Comparison of ENCODE assay signal across 34 cellular contexts in the genomic region with DNA sequence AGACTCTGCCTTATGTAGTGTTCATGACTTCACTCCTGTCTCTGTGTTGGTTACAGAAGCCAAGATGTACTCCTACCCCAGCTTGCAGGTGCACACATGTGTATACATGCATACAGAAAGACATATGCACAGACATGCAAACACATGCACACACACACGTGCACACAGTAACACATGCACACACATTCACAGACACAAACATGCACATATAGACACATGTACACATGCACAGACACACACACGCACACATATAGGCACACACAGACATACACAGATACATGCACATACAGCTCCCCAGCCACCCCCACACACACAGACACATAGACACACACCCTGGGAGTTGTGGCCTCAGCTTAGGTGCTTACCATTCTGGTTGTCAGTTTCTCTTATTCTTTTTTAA.
"Had no signal": no experiment of that assay in that cellular context is flagged by ENCODE, and none has a peak within 500 bp of the region (broad histone marks: within the 10 kb centered on the region; RNA-seq: fewer than 3 reads in every experiment).

No MANE protein-coding gene starts in this region.

- H3K27me3 Mint-ChIP-seq: activated CD8-positive, alpha-beta memory T cell treated with anti-CD3 and anti-CD28 coated beads, Interleukin-2, amount 10 ng/mL, durations not matched to agents 7 days and 5 days had no signal

- H3K4me1 ChIP-seq: adrenal gland, colonic mucosa, foreskin keratinocyte, gastrocnemius medialis, heart left ventricle had no signal

- H3K4me3 Mint-ChIP-seq: activated CD4-positive, alpha-beta memory T cell treated with anti-CD3 and anti-CD28 coated beads for 36 hours; activated CD4-positive, alpha-beta T cell treated with anti-CD3 and anti-CD28 coated beads for 36 hours; activated CD4-positive, alpha-beta T cell treated with anti-CD3 and anti-CD28 coated beads, Interleukin-2, amount 10 ng/mL, durations not matched to agents 24 days and 14 days; activated CD8-positive, alpha-beta memory T cell treated with anti-CD3 and anti-CD28 coated beads, Interleukin-2, amount 10 ng/mL, durations not matched to agents 7 days and 5 days; activated CD8-positive, alpha-beta T cell treated with anti-CD3 and anti-CD28 coated beads, Interleukin-2, amount 10 ng/mL, durations not matched to agents 7 days and 5 days; activated naive CD4-positive, alpha-beta T cell treated with anti-CD3 and anti-CD28 coated beads for 36 hours; activated naive CD4-positive, alpha-beta T cell treated with anti-CD3 and anti-CD28 coated beads, Interleukin-2, amount 50 U/mL, for 24 hours; activated naive CD8-positive, alpha-beta T cell treated with anti-CD3 and anti-CD28 coated beads for 36 hours; activated naive CD8-positive, alpha-beta T cell treated with anti-CD3 and anti-CD28 coated beads, Interleukin-2, amount 50 U/mL, for 24 hours; activated T-helper 1 cell treated with anti-CD3 and anti-CD28 coated beads, Interleukin-12 subunit alpha, Interleukin-12 subunit beta, Interleukin-2, Interleukin-4 antibody, amounts not matched to agents 30 ng/mL and 10 ng/mL and 1 ng/mL, durations not matched to agents 14 hours and 24 hours and 36 hours; T-helper 17 cell; T-helper 2 cell treated with Interferon-gamma antibody and Interleukin-4, amounts not matched to agents 5 μg/mL and 100 μg/mL, for 36 hours had no signal

- H3K4me3 ChIP-seq: adrenal gland, body of pancreas, cardiac muscle cell, colonic mucosa, gastrocnemius medialis, heart left ventricle had no signal

- H3K27ac Mint-ChIP-seq: activated CD4-positive, alpha-beta memory T cell treated with anti-CD3 and anti-CD28 coated beads for 36 hours; activated CD4-positive, alpha-beta T cell treated with anti-CD3 and anti-CD28 coated beads for 36 hours; activated CD4-positive, alpha-beta T cell treated with anti-CD3 and anti-CD28 coated beads, Interleukin-2, amount 10 ng/mL, durations not matched to agents 24 days and 14 days; activated CD8-positive, alpha-beta memory T cell treated with anti-CD3 and anti-CD28 coated beads, Interleukin-2, amount 10 ng/mL, durations not matched to agents 7 days and 5 days; activated CD8-positive, alpha-beta T cell treated with anti-CD3 and anti-CD28 coated beads, Interleukin-2, amount 10 ng/mL, durations not matched to agents 7 days and 5 days; activated naive CD4-positive, alpha-beta T cell treated with anti-CD3 and anti-CD28 coated beads for 36 hours; activated naive CD4-positive, alpha-beta T cell treated with anti-CD3 and anti-CD28 coated beads, Interleukin-2, amount 50 U/mL, for 24 hours; activated naive CD8-positive, alpha-beta T cell treated with anti-CD3 and anti-CD28 coated beads for 36 hours; activated naive CD8-positive, alpha-beta T cell treated with anti-CD3 and anti-CD28 coated beads, Interleukin-2, amount 50 U/mL, for 24 hours; activated T-helper 1 cell treated with anti-CD3 and anti-CD28 coated beads, Interleukin-12 subunit alpha, Interleukin-12 subunit beta, Interleukin-2, Interleukin-4 antibody, amounts not matched to agents 30 ng/mL and 10 ng/mL and 1 ng/mL, durations not matched to agents 14 hours and 24 hours and 36 hours; activated T-helper 2 cell treated with anti-CD3 and anti-CD28 coated beads, Interferon-gamma antibody, Interleukin-2, Interleukin-4, amounts not matched to agents 10 μg/mL and 5 μg/mL and 100 μg/mL, durations not matched to agents 14 hours and 24 hours and 36 hours; T-helper 17 cell; T-helper 2 cell treated with Interferon-gamma antibody and Interleukin-4, amounts not matched to agents 5 μg/mL and 100 μg/mL, for 36 hours had no signal

- DNase-seq: activated CD4-positive, alpha-beta memory T cell treated with anti-CD3 and anti-CD28 coated beads for 36 hours; activated CD4-positive, alpha-beta T cell treated with anti-CD3 and anti-CD28 coated beads for 36 hours; activated CD4-positive, alpha-beta T cell treated with anti-CD3 and anti-CD28 coated beads, Interleukin-2, amount 10 ng/mL, durations not matched to agents 24 days and 14 days; activated CD4-positive, CD25-positive, alpha-beta regulatory T cell; activated CD4-positive, CD25-positive, alpha-beta regulatory T cell treated with anti-CD3 and anti-CD28 coated beads, Interleukin-2, amount 50 U/mL, for 72 hours; activated CD8-positive, alpha-beta memory T cell treated with anti-CD3 and anti-CD28 coated beads, Interleukin-2, amount 10 ng/mL, durations not matched to agents 7 days and 5 days; activated CD8-positive, alpha-beta memory T cell treated with anti-CD3 and anti-CD28 coated beads, Interleukin-2, amount 50 U/mL, for 4 hours; activated CD8-positive, alpha-beta T cell treated with anti-CD3 and anti-CD28 coated beads, Interleukin-2, amount 10 ng/mL, durations not matched to agents 7 days and 5 days; activated effector memory CD4-positive, alpha-beta T cell treated with anti-CD3 and anti-CD28 coated beads, Interleukin-2, amount 50 U/mL, for 16 hours; activated naive CD4-positive, alpha-beta T cell treated with anti-CD3 and anti-CD28 coated beads for 36 hours; activated naive CD8-positive, alpha-beta T cell treated with anti-CD3 and anti-CD28 coated beads for 36 hours; activated naive CD8-positive, alpha-beta T cell treated with anti-CD3 and anti-CD28 coated beads, Interleukin-2, amount 50 U/mL, for 24 hours; activated T-cell treated with anti-CD3 and anti-CD28 coated beads, Interleukin-2, amount 50 U/mL, for 1 hour; activated T-cell treated with anti-CD3 and anti-CD28 coated beads, Interleukin-2, amount 50 U/mL, for 48 hours; adrenal gland; amygdala; aorta; body of pancreas; central memory CD4-positive, alpha-beta T cell; cerebellar nuclear complex; colonic mucosa; effector CD8-positive, alpha-beta T cell; foreskin keratinocyte; gastrocnemius medialis; glutamatergic neuron; heart left ventricle; T-helper 17 cell; T1000 had no signal

- H3K9me3 Mint-ChIP-seq: activated naive CD4-positive, alpha-beta T cell treated with anti-CD3 and anti-CD28 coated beads, Interleukin-2, amount 50 U/mL, for 24 hours had no signal

- H3K9me3 ChIP-seq: colonic mucosa had no signal

- H3K4me1 Mint-ChIP-seq: activated CD4-positive, alpha-beta T cell treated with anti-CD3 and anti-CD28 coated beads for 36 hours; activated naive CD4-positive, alpha-beta T cell treated with anti-CD3 and anti-CD28 coated beads, Interleukin-2, amount 50 U/mL, for 24 hours; activated naive CD8-positive, alpha-beta T cell treated with anti-CD3 and anti-CD28 coated beads, Interleukin-2, amount 50 U/mL, for 24 hours; T-helper 17 cell had no signal

- ATAC-seq: activated CD4-positive, alpha-beta T cell treated with anti-CD3 and anti-CD28 coated beads for 36 hours; activated CD8-positive, alpha-beta memory T cell treated with anti-CD3 and anti-CD28 coated beads, Interleukin-2, amount 10 ng/mL, durations not matched to agents 7 days and 5 days; activated CD8-positive, alpha-beta T cell treated with anti-CD3 and anti-CD28 coated beads, Interleukin-2, amount 10 ng/mL, durations not matched to agents 7 days and 5 days; activated naive CD8-positive, alpha-beta T cell treated with anti-CD3 and anti-CD28 coated beads, Interleukin-2, amount 50 U/mL, for 24 hours; body of pancreas; esophagus mucosa; foreskin keratinocyte; gastrocnemius medialis; heart left ventricle; T-helper 17 cell had no signal

- H3K36me3 Mint-ChIP-seq: activated CD8-positive, alpha-beta memory T cell treated with anti-CD3 and anti-CD28 coated beads, Interleukin-2, amount 10 ng/mL, durations not matched to agents 7 days and 5 days; activated naive CD4-positive, alpha-beta T cell treated with anti-CD3 and anti-CD28 coated beads, Interleukin-2, amount 50 U/mL, for 24 hours; activated naive CD8-positive, alpha-beta T cell treated with anti-CD3 and anti-CD28 coated beads for 36 hours had no signal

- H3K27ac ChIP-seq: adrenal gland, body of pancreas, cardiac muscle cell, colonic mucosa, foreskin keratinocyte, gastrocnemius medialis, heart left ventricle had no signal

- H3K36me3 ChIP-seq: adrenal gland, cardiac muscle cell, colonic mucosa, gastrocnemius medialis, heart left ventricle had no signal

- H3K27me3 ChIP-seq: adrenal gland, body of pancreas, cardiac muscle cell, colonic mucosa, foreskin keratinocyte, gastrocnemius medialis had no signal
